ENCODE assay signal across 20 cellular contexts in the genomic region with DNA sequence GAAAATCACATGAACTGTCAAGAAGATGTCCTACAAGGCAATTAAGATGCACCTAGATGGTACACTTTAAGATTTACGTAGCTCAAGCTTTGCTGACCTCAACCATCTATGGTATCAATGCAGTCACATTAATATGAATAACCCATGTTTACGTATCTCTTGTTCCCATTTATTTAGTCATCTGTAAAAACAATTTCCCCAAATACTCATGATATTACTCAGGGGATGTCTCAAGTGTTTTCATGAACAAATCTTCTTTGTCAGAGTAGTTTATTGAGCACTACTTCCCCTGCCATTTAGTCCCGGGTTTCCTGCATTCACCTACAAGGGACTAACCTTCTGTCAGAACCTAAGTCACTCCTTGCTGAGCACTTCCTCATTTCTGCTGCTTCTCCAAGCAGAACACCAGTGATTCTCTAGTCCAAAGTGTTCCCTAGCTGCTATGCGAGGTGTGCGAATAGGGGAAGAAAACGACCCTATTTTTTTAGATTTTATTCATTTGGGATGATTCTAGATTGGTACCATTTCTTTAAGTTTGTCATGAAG.
DNase-seq lines count a peak whose midpoint lies in the region; ATAC-seq, FAIRE-seq and TF ChIP-seq lines count a peak whose summit lies in the region.
"Had no signal": no experiment of that assay in that cellular context is flagged by ENCODE, and none has a peak within 500 bp of the region (broad histone marks: within the 10 kb centered on the region; RNA-seq: fewer than 3 reads in every experiment).

No MANE protein-coding gene starts in this region.

- H3K4me1 ChIP-seq in endothelial cell of umbilical vein (ENCODE audit: control insufficient read depth, extremely low read depth, insufficient read depth, low read length): no peaks in the 10 kb centered on the region
- peaks cover 3% of the 10 kb centered on the region; the same call in 1 of the 2 replicates for H3K4me1 ChIP-seq in BE2C
- H3K4me1 ChIP-seq: A549 had no signal

- no peak overlapping the region for H3K9ac ChIP-seq in endothelial cell of umbilical vein (replicated peaks; ENCODE audit: extremely low read depth, insufficient read depth, low read length)
- H3K9ac ChIP-seq: SK-N-SH had no signal

- FAIRE-seq in GM12891 (lab: Jason Lieb, UNC) (no peak), endothelial cell of umbilical vein (lab: Jason Lieb, UNC) (no peak)
- FAIRE-seq: A549, GM19239 had no signal

- no peak overlapping the region for H3K4me3 ChIP-seq in endothelial cell of umbilical vein (replicated peaks in 1 of 3; ENCODE audit: insufficient read depth in 1 of 3, low read depth in 1 of 3, low read length in 3 of 3)
- no peak overlapping the region for H3K4me3 ChIP-seq in BE2C (ENCODE audit: low read depth, low read length)
- H3K4me3 ChIP-seq: A549 had no signal

- peak overlapping the region; percentile 1 for H2AFZ ChIP-seq in endothelial cell of umbilical vein (ENCODE audit: low read depth, low read length)

- H4K20me1 ChIP-seq in endothelial cell of umbilical vein (replicated peaks; ENCODE audit: control insufficient read depth, extremely low read depth, insufficient read depth, low read length): no peaks in the 10 kb centered on the region

- H3K36me3 ChIP-seq in endothelial cell of umbilical vein (ENCODE audit: control insufficient read depth in 2 of 2, extremely low read depth in 1 of 2, insufficient read depth in 2 of 2, low read length in 2 of 2) (no peaks in the 10 kb centered on the region), BE2C (no peaks in the 10 kb centered on the region)

- CTCF ChIA-PET in endothelial cell of umbilical vein (lab: Charles Lee): no interaction called here

- BruUV-seq in endothelial cell of umbilical vein (replicated peaks; lab: Mats Ljungman, UMichigan): no TSS peak

- H3K27ac ChIP-seq in endothelial cell of umbilical vein (ENCODE audit: insufficient read depth, low read depth, low read length): no peak overlapping the region
- H3K27ac ChIP-seq: A549, RWPE1 had no signal

- H3K9me3 ChIP-seq in endothelial cell of umbilical vein (replicated peaks; ENCODE audit: control insufficient read depth, insufficient read depth, low read length) (no peaks in the 10 kb centered on the region), BE2C (no peaks in the 10 kb centered on the region)
- H3K9me3 ChIP-seq: A549, SK-N-SH had no signal

- H3K4me2 ChIP-seq in endothelial cell of umbilical vein (ENCODE audit: insufficient read depth, low read length): no peak overlapping the region
- H3K4me2 ChIP-seq: A549, SK-N-SH had no signal

- intact Hi-C loops in endothelial cell of umbilical vein (cut with micrococcal nuclease): no loop called here

- no peaks in the 10 kb centered on the region for H3K79me2 ChIP-seq in endothelial cell of umbilical vein (ENCODE audit: control insufficient read depth, insufficient read depth, low read length)

- H3K9me1 ChIP-seq in endothelial cell of umbilical vein (replicated peaks; ENCODE audit: control insufficient read depth, extremely low read depth, insufficient read depth, low read length): no peaks in the 10 kb centered on the region

- DNase-seq in Caki2 (ENCODE audit: low read depth) (peak; percentile 4), GM12891 (ENCODE audit: insufficient read length, low spot score) (no peak), OCI-M1 (lab: John Stamatoyannopoulos, UW) (peak; percentile 27), endothelial cell of umbilical vein (ENCODE audit: low read depth, low spot score) (no peak), cerebellar nuclear complex (lab: John Stamatoyannopoulos, UW) (no peak), NCI-H2196 treated with DMSO at 0.1 percent for 48 hours (lab: John Stamatoyannopoulos, UW; ENCODE audit: unreplicated experiment) (no peak), BE2C (no peak)
- DNase-seq: GOT3, HCEC 1CT, MM.1S, NCI-H1105 treated with DMSO at 0.1 percent for 48 hours, NCI-H2029 treated with DMSO at 0.1 percent for 48 hours, NCI-H524 treated with DMSO at 0.1 percent for 48 hours, SIG-M5, SK-N-SH, T-cell had no signal

- in situ Hi-C loops in Caki2 (cut with HindIII; ENCODE audit: low pct_unique_long_range_greater_than_20kb, low sequenced_read_pairs): no loop called here

- POLR2A ChIA-PET in endothelial cell of umbilical vein (lab: Charles Lee): no interaction called here

- dilution Hi-C loops in endothelial cell of umbilical vein (cut with MboI; ENCODE audit: extremely low pct_ligation_motif_present, low sequenced_read_pairs): no loop called here

- TF ChIP-seq POLR2A in GM12891 (IDR thresholded peaks at IDR 0.05; ENCODE audit: low read depth, low read length) (no peak), endothelial cell of umbilical vein (IDR thresholded peaks at IDR 0.05; ENCODE audit: low read depth, low read length) (no peak)

- TF ChIP-seq CTCF in endothelial cell of umbilical vein (IDR thresholded peaks at IDR 0.05; ENCODE audit: extremely low read depth in 1 of 2, insufficient read depth in 1 of 2, low read depth in 1 of 2, low read length in 2 of 2): no peak
- no peak for TF ChIP-seq CTCF in BE2C (IDR thresholded peaks at IDR 0.05; ENCODE audit: low read depth, low read length)

- H3K27me3 ChIP-seq in endothelial cell of umbilical vein (ENCODE audit: control insufficient read depth in 2 of 2, insufficient read depth in 2 of 2, low read length in 2 of 2): no peaks in the 10 kb centered on the region
- H3K27me3 ChIP-seq in BE2C: no peaks in the 10 kb centered on the region

- no peak for ATAC-seq in HG02588 (IDR thresholded peaks at IDR 0.05; ENCODE audit: unreplicated experiment)
- ATAC-seq: A549, T-cell had no signal

TF ChIP-seq in GM12891, 5 proteins besides CTCF, POLR2A, EP300 and RAD21:
- TF ChIP-seq PAX5 (IDR thresholded peaks at IDR 0.05; ENCODE audit: insufficient read depth, low read length, severe bottlenecking) (no peak), SPI1 (IDR thresholded peaks at IDR 0.05; ENCODE audit: low read depth, low read length) (peak; percentile 76)

TF ChIP-seq in endothelial cell of umbilical vein, 7 proteins besides CTCF, POLR2A, EP300 and RAD21:
- TF ChIP-seq, protein P1, sequence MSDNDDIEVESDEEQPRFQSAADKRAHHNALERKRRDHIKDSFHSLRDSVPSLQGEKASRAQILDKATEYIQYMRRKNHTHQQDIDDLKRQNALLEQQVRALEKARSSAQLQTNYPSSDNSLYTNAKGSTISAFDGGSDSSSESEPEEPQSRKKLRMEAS (IDR thresholded peaks at IDR 0.05; ENCODE audit: insufficient read depth, insufficient read length): no peak
- no peak for TF ChIP-seq FOS (IDR thresholded peaks at IDR 0.05; ENCODE audit: borderline replicate concordance, insufficient read depth, low read length)
- TF ChIP-seq JUN (IDR thresholded peaks at IDR 0.05; ENCODE audit: borderline replicate concordance, insufficient read depth, insufficient read length, low read depth): no peak
- no peak for TF ChIP-seq GATA2 (IDR thresholded peaks at IDR 0.05; ENCODE audit: insufficient read depth, insufficient read length, low read depth, low read length)
- no peak for TF ChIP-seq POLR2AphosphoS5 (IDR thresholded peaks at IDR 0.05; ENCODE audit: insufficient read depth, low read depth, low read length)
- no peak for TF ChIP-seq EZH2 (IDR thresholded peaks at IDR 0.05; ENCODE audit: borderline replicate concordance, low read depth, low read length, severe bottlenecking)
- no peak for TF ChIP-seq MYC (IDR thresholded peaks at IDR 0.05; ENCODE audit: low read depth, low read length)

Comparison
In these comparisons a context has a peak if more than half of its experiments do, and no peak if none do; other contexts are left out.
1. DNase-seq: peak in Caki2 (single experiment) and OCI-M1 (single experiment); none in GM12891 (single experiment), endothelial cell of umbilical vein (single experiment), cerebellar nuclear complex (0 of 2), NCI-H2196 treated with DMSO at 0.1 percent for 48 hours (single experiment) and BE2C (single experiment).